In the genomic region with DNA sequence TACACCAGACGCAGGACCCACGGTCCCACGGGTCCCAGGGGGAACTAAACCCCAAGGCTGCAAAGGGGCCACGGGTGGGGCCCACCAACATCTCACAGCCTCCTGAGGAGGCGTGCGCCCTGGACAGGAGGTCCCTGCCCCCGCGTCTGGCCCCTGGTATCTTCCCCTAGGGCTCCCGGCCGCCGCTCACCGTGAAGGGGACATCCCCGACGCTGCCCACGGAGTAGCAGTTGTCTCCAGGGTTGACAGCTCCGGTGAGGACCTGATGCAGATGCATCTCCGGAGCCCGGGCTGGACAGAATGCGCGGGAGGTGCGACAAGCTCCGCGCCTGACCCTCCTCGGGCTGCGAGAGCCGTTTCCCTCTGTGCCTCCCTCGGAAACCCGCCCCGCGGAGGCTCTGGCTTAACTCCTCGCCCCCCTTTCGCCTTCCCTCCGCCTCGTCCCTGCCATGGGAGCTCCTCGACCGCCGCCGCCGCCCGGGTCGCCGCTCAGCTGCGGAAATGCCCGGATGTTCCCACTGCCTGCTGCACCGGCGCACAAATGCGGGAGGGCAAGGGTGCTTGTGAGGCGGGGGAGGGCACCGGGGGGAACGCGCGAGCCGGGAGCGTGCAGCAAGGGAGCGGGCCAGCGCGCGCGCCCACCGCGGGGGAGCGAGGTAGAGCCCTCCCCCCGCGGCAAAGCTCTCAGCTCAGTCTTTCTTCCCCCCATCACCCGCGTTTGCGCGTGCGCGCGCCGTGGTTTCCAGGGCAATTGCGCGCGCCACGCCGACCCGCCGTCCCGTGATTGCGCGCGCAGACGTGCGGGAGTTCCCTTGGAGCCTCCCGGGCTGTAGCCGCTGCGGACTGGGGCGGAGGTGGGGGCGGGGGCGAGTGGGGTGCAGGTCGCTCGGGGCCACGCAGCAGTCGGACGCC, we compare ENCODE assay signal across 8 cellular contexts. TPM values are rescaled to one million over a fixed set of nuclear protein-coding genes. Genes with fewer than 3 reads are reported as not detected.
A peak's percentile ranks its signal among the peaks of the same experiment; 100 is the strongest.
DNase-seq lines count a peak whose midpoint lies in the region; ATAC-seq and TF ChIP-seq lines count a peak whose summit lies in the region.

A gene with protein sequence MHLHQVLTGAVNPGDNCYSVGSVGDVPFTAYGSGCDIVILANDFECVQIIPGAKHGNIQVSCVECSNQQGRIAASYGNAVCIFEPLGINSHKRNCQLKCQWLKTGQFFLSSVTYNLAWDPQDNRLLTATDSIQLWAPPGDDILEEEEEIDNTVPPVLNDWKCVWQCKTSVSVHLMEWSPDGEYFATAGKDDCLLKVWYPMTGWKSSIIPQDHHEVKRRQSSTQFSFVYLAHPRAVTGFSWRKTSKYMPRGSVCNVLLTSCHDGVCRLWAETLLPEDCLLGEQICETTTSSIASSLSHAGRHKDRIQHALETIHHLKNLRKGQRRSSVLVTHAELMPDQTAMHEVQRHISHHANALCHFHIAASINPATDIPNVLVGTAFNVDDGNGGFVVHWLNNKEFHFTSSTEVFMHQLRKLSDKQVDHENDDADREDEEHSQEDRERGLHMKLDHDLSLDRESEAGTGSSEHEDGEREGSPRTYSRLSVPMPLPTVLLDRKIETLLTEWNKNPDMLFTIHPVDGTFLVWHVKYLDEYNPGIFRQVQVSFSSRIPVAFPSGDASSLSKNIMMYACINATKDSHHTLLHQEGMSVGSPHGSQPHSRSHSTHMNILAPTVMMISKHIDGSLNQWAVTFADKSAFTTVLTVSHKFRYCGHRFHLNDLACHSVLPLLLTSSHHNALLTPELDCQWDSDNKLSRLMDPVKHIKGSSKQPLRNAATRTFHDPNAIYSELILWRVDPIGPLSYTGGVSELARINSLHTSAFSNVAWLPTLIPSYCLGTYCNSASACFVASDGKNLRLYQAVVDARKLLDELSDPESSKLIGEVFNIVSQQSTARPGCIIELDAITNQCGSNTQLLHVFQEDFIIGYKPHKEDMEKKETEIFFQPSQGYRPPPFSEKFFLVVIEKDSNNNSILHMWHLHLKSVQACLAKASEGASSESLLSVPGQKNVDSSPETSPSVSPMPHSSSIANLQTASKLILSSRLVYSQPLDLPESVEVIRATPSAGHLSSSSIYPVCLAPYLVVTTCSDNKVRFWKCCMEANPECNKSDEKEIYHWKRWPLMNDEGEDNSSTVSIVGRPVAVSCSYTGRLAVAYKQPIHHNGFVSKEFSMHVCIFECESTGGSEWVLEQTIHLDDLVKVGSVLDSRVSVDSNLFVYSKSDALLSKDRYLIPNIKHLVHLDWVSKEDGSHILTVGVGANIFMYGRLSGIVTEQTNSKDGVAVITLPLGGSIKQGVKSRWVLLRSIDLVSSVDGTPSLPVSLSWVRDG (N-terminal part only) (minus strand): TSS at position 503 of the 912 bp plus-strand sequence. CDS start 226 bp downstream, at position 277.

- TF ChIP-seq RAD21 in liver (IDR thresholded peaks at IDR 0.05): no peak

- no peaks in the 10 kb centered on the region for H3K36me3 Mint-ChIP-seq in activated CD4-positive, alpha-beta memory T cell treated with anti-CD3 and anti-CD28 coated beads, Interleukin-2, amount 10 ng/mL, durations not matched to agents 7 days and 5 days (ENCODE audit: low read depth)

- H3K27me3 ChIP-seq in dorsolateral prefrontal cortex: no peaks in the 10 kb centered on the region
- no peaks in the 10 kb centered on the region for H3K27me3 ChIP-seq in liver (ENCODE audit: control insufficient read depth in 4 of 4, insufficient read depth in 4 of 4, low read length in 3 of 4)

- TF ChIP-seq CTCF in AG04449 (IDR thresholded peaks at IDR 0.05; ENCODE audit: insufficient read depth, low read length, missing control alignments) (no peak), dorsolateral prefrontal cortex (IDR thresholded peaks at IDR 0.05 in 54 of 56, conservative IDR thresholded peaks at IDR 0.05 in 2 of 56; ENCODE audit: low read depth in 1 of 56, partially characterized antibody in 56 of 56) (peak in 12 of 56 donors; percentile 4 to 37 (median 21)), liver (IDR thresholded peaks at IDR 0.05; ENCODE audit: low read depth, low read length, missing input control) (no peak)

- H3K4me1 Mint-ChIP-seq in activated CD4-positive, alpha-beta memory T cell treated with anti-CD3 and anti-CD28 coated beads, Interleukin-2, amount 10 ng/mL, durations not matched to agents 7 days and 5 days: peaks cover 14% of the 10 kb centered on the region

- ATAC-seq in GM18907 (IDR thresholded peaks at IDR 0.05; ENCODE audit: unreplicated experiment) (peak; percentile 49), HG03196 (IDR thresholded peaks at IDR 0.05; ENCODE audit: unreplicated experiment) (peak; percentile 44)

- no peaks in the 10 kb centered on the region for H3K9me3 ChIP-seq in liver (ENCODE audit: control insufficient read depth in 4 of 4, low read length in 3 of 4)

- H3K36me3 ChIP-seq in liver (ENCODE audit: control insufficient read depth in 4 of 4, insufficient read depth in 3 of 4, low read depth in 1 of 4, low read length in 3 of 4): no peaks in the 10 kb centered on the region

- DNase-seq in AG04449 (ENCODE audit: low read depth, low spot score) (no peak), NCI-H510A treated with DMSO at 0.1 percent for 48 hours (lab: John Stamatoyannopoulos, UW) (peak; percentile 64), dorsolateral prefrontal cortex (peak; percentile 73 to 93 (median 87))
- peak; percentile 74 for DNase-seq in activated CD4-positive, alpha-beta memory T cell treated with anti-CD3 and anti-CD28 coated beads, Interleukin-2, amount 10 ng/mL, durations not matched to agents 7 days and 5 days
- peak; percentile 77 for DNase-seq in stimulated activated CD4-positive, alpha-beta T cell treated with anti-CD3 and anti-CD28 coated beads, Interleukin-4, amount 100 ng/mL, for 24 hours

- H3K27ac ChIP-seq in dorsolateral prefrontal cortex (peak within 1 kb of the TSS; percentile 15 to 97 (median 89)), liver (ENCODE audit: low read depth in 1 of 2, low read length in 2 of 2) (peak within 1 kb of the TSS; percentile 68 to 81)

- H3K4me3 Mint-ChIP-seq in activated CD4-positive, alpha-beta memory T cell treated with anti-CD3 and anti-CD28 coated beads, Interleukin-2, amount 10 ng/mL, durations not matched to agents 7 days and 5 days: peak within 1 kb of the TSS; percentile 85

- peaks cover 2 to 19% (median 10%) of the 10 kb centered on the region in 4 donors for H3K4me1 ChIP-seq in liver (ENCODE audit: control insufficient read depth in 4 of 4, insufficient read depth in 4 of 4, low read length in 3 of 4)

- H3K4me3 ChIP-seq in AG04449 (ENCODE audit: low read depth, low read length): peak within 1 kb of the TSS; percentile 90
- H3K4me3 ChIP-seq in dorsolateral prefrontal cortex: peak within 1 kb of the TSS; percentile 61 to 98 (median 86)
- H3K4me3 ChIP-seq in liver (ENCODE audit: low read depth in 1 of 3, low read length in 3 of 3): peak within 1 kb of the TSS; percentile 80 to 86 (median 83)

- peak within 1 kb of the TSS; percentile 77 to 93 for H3K9ac ChIP-seq in liver (ENCODE audit: low read depth in 1 of 2, low read length in 2 of 2)

- H3K9me3 Mint-ChIP-seq in activated CD4-positive, alpha-beta memory T cell treated with anti-CD3 and anti-CD28 coated beads, Interleukin-2, amount 10 ng/mL, durations not matched to agents 7 days and 5 days: no peaks in the 10 kb centered on the region

- intact Hi-C loops in dorsolateral prefrontal cortex (cut with DNase I): loop anchor here in 1 of 2 donors (5.0 kb wide), 1 partner anchor 105 kb away; no protein-coding TSS in a partner anchor

- POLR2A ChIA-PET in AG04449 (lab: Yijun Ruan, JAX): interaction anchor here (0.8 to 1.1 kb wide), 3 partner anchors 104 to 158 kb away, joined by 3 to 4 read pairs (median 3); no protein-coding TSS in a partner anchor
- POLR2A ChIA-PET in activated CD4-positive, alpha-beta memory T cell treated with anti-CD3 and anti-CD28 coated beads, Interleukin-2, amount 10 ng/mL, durations not matched to agents 7 days and 5 days (lab: Charles Lee): interaction anchor here (0.9 to 1.0 kb wide), 2 partner anchors 10 to 115 kb away, joined by 4 to 5 read pairs; a partner anchor contains a TSS

- H3K27ac Mint-ChIP-seq in activated CD4-positive, alpha-beta memory T cell treated with anti-CD3 and anti-CD28 coated beads, Interleukin-2, amount 10 ng/mL, durations not matched to agents 7 days and 5 days: no peak within 1 kb of the TSS

- peaks cover 32% of the 10 kb centered on the region for H3K27me3 Mint-ChIP-seq in activated CD4-positive, alpha-beta memory T cell treated with anti-CD3 and anti-CD28 coated beads, Interleukin-2, amount 10 ng/mL, durations not matched to agents 7 days and 5 days

- CTCF ChIA-PET in AG04449 (lab: Yijun Ruan, JAX): interaction anchor here (0.8 to 2.1 kb wide), 4 partner anchors 17 to 154 kb away, joined by 3 to 21 read pairs (median 5); no protein-coding TSS in a partner anchor
- CTCF ChIA-PET in activated CD4-positive, alpha-beta memory T cell treated with anti-CD3 and anti-CD28 coated beads, Interleukin-2, amount 10 ng/mL, durations not matched to agents 7 days and 5 days (lab: Charles Lee): interaction anchor here (0.7 to 3.7 kb wide), 4 partner anchors 10 to 154 kb away, joined by 3 to 15 read pairs (median 4); no protein-coding TSS in a partner anchor

- under 1% methylated on average over 96 of the region's 96 CpGs for WGBS in liver

RNA-seq across cellular contexts. Expression of the gene that starts here (rescaled TPM):
- 1 to 10 TPM; 6.1 TPM for total RNA-seq in activated CD4-positive, alpha-beta memory T cell treated with anti-CD3 and anti-CD28 coated beads, Interleukin-2, amount 10 ng/mL, durations not matched to agents 7 days and 5 days
- 100 to 1,000 TPM in 44 of 120 experiments, 10 to 100 TPM in 76; 41.3 to 121 (median 94.2) TPM for total RNA-seq in dorsolateral prefrontal cortex
- 10 to 100 TPM; 28.7 to 58.5 TPM for total RNA-seq in liver
- polyA plus RNA-seq in liver: 1 to 10 TPM; 3.4 to 6.6 TPM

Comparison
In these comparisons a context has a peak if more than half of its experiments do, and no peak if none do; other contexts are left out.
1. RNA of the gene that starts here (total RNA-seq): 41.3 to 121 TPM in dorsolateral prefrontal cortex and 28.7 to 58.5 TPM in liver; 6.1 TPM in activated CD4-positive, alpha-beta memory T cell treated with anti-CD3 and anti-CD28 coated beads, Interleukin-2, amount 10 ng/mL, durations not matched to agents 7 days and 5 days; every median in the first group is over 4 times any median in the second.
2. Peak in every context shown above with its lines, with median percentiles within 50 percentile points of each other: H3K4me3 ChIP-seq.